ENCODE assay signal across 14 cellular contexts in the genomic region with DNA sequence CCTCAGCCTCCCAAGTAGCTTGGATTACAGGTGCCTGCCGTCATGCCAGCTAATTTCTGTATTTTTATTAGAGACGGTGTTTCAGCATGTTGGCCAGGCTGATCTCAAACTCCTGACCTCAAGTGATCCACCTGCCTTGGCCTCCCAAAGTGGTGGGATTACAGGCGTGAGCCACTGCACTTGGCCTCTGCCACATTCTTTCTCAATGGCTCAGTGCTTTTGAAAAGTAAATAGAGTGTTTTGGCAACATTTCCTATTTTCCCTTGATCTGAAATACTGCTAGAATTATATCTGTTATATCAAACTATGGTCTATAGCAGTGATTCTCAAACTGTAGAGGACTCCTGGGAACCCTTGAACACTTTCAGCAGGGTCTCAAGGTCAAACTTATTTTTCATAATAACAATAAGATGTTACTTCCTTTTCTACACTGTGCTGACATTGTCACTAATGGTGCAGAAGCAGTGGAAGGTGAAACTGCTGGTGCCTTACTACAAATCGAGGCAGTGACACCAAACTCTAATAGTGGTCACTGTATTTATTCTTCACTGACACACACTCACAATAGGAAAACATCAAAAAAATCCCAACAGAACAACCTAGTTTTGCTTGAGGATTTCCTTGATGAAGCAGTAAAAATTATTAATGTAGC. TPM values are rescaled to one million over a fixed set of nuclear protein-coding genes. Genes with fewer than 3 reads are reported as not detected.
DNase-seq lines count a peak whose midpoint lies in the region; ATAC-seq and TF ChIP-seq lines count a peak whose summit lies in the region.
"Had no signal": no experiment of that assay in that cellular context is flagged by ENCODE, and none has a peak within 500 bp of the region (broad histone marks: within the 10 kb centered on the region; RNA-seq: fewer than 3 reads in every experiment).

No MANE protein-coding gene starts in this region.

- POLR2A ChIA-PET in PC-3 (lab: Charles Lee; ENCODE audit: unreplicated experiment): no interaction called here

- TF ChIP-seq CTCF in PC-3 (conservative IDR thresholded peaks at IDR 0.05; ENCODE audit: low read depth, low read length) (no peak), neutrophil (IDR thresholded peaks at IDR 0.05) (no peak), osteocyte (IDR thresholded peaks at IDR 0.05) (no peak), right atrium auricular region (IDR thresholded peaks at IDR 0.05) (no peak)

- H3K36me3 ChIP-seq in PC-3 (ENCODE audit: low read depth, low read length) (peaks cover 4% of the 10 kb centered on the region; the same call in 1 of the 2 replicates), neutrophil (no peaks in the 10 kb centered on the region), right atrium auricular region (no peaks in the 10 kb centered on the region)
- H3K36me3 ChIP-seq: WERI-Rb-1 had no signal

- H3K4me1 ChIP-seq in PC-3 (ENCODE audit: insufficient read depth, low read length) (peaks cover 32% of the 10 kb centered on the region), neutrophil (ENCODE audit: control insufficient read depth in 1 of 2, insufficient read depth in 1 of 2, low read depth in 1 of 2, low read length in 1 of 2) (peaks cover 18 to 20% of the 10 kb centered on the region in 2 experiments), right atrium auricular region (no peaks in the 10 kb centered on the region)

- DNase-seq in PC-3 (peak; percentile 71), pons (ENCODE audit: low spot score) (no peak), osteocyte (ENCODE audit: extremely low spot score, unreplicated experiment) (no peak), right atrium auricular region (ENCODE audit: low spot score) (no peak), GM19238 (ENCODE audit: insufficient read length, low spot score) (no peak)
- DNase-seq: activated effector memory CD4-positive, alpha-beta T cell treated with Interleukin-2 at 50 U/mL for 16 hours; glutamatergic neuron; NCI-H1694 treated with DMSO at 0.1 percent for 48 hours; right cardiac atrium had no signal

- intact Hi-C loops in PC-3 (cut with micrococcal nuclease): loop anchor here (5.0 kb wide), 1 partner anchor 105 kb away; no protein-coding TSS in a partner anchor

- no peaks in the 10 kb centered on the region for H3F3A ChIP-seq in PC-3 (ENCODE audit: low read length, unreplicated experiment)

- CTCF ChIA-PET in PC-3 (lab: Charles Lee): no interaction called here

- H3K9me3 Mint-ChIP-seq in osteocyte (ENCODE audit: unreplicated experiment): no peaks in the 10 kb centered on the region

- H3K36me3 Mint-ChIP-seq in osteocyte (ENCODE audit: unreplicated experiment): no peaks in the 10 kb centered on the region

- no peak overlapping the region for H3K4me2 ChIP-seq in PC-3 (ENCODE audit: low read length)

- no peaks in the 10 kb centered on the region for H3K9me2 ChIP-seq in PC-3 (replicated peaks; ENCODE audit: low read length)

- H3K4me3 Mint-ChIP-seq in osteocyte (ENCODE audit: unreplicated experiment): no peak overlapping the region

- no peaks in the 10 kb centered on the region for H3K27me3 ChIP-seq in PC-3 (ENCODE audit: low read length)
- peaks cover 5% of the 10 kb centered on the region for H3K27me3 ChIP-seq in neutrophil
- H3K27me3 ChIP-seq in right atrium auricular region: no peaks in the 10 kb centered on the region

- no TSS peak for BruUV-seq in PC-3 (replicated peaks; lab: Mats Ljungman, UMichigan)

- H3K27ac Mint-ChIP-seq in osteocyte (ENCODE audit: unreplicated experiment): no peak overlapping the region

- no peak overlapping the region for H3K9ac ChIP-seq in PC-3 (ENCODE audit: low read length)

- peaks cover 14% of the 10 kb centered on the region for H3K4me1 Mint-ChIP-seq in osteocyte (ENCODE audit: unreplicated experiment)

- H3K9me3 ChIP-seq in PC-3 (ENCODE audit: low read length) (no peaks in the 10 kb centered on the region), neutrophil (no peaks in the 10 kb centered on the region), right atrium auricular region (no peaks in the 10 kb centered on the region)

- no peaks in the 10 kb centered on the region for H3K27me3 Mint-ChIP-seq in osteocyte (ENCODE audit: unreplicated experiment)

- H3K27ac ChIP-seq in PC-3 (ENCODE audit: low read length) (no peak overlapping the region), neutrophil (peak overlapping the region; percentile 81), right atrium auricular region (no peak overlapping the region)
- H3K27ac ChIP-seq: WERI-Rb-1 had no signal

- ATAC-seq in GM19035 (IDR thresholded peaks at IDR 0.05; ENCODE audit: unreplicated experiment) (peak; percentile 63), HG02884 (IDR thresholded peaks at IDR 0.05; ENCODE audit: unreplicated experiment) (peak; percentile 62), PC-3 (peak; percentile 38; the same call in 1 of the 2 replicates)
- ATAC-seq: Panc1, right cardiac atrium had no signal

- H3K4me3 ChIP-seq in PC-3 (ENCODE audit: low read length): no peak overlapping the region
- peak overlapping the region; percentile 5 to 28 for H3K4me3 ChIP-seq in neutrophil (ENCODE audit: low read depth in 1 of 2, low read length in 1 of 2)
- H3K4me3 ChIP-seq in right atrium auricular region: no peak overlapping the region

- no peaks in the 10 kb centered on the region for H4K20me1 ChIP-seq in PC-3 (ENCODE audit: low read length)

- no peaks in the 10 kb centered on the region for H3K79me2 ChIP-seq in PC-3 (ENCODE audit: low read length)

- no peak overlapping the region for H2AFZ ChIP-seq in PC-3 (ENCODE audit: low read length)

RNA-seq across cellular contexts. Expression of gene DAW1, which starts 10.6 kb away (rescaled TPM):
- total RNA-seq in PC-3 (2014; rRNA removed) (1.0 and 1.5 TPM in 2 replicates), osteocyte (not detected in 2 replicates), right atrium auricular region (under 1 TPM in 1 of 2 donors, not detected in 1; 0.43 TPM)

Comparison
In these comparisons a context has a peak if more than half of its experiments do, and no peak if none do; other contexts are left out.
1. H3K4me3 ChIP-seq: peak in neutrophil (2 of 2); none in PC-3 (single experiment) and right atrium auricular region (0 of 2).
2. Peak in every context shown above with its lines, with median percentiles within 50 percentile points of each other: ATAC-seq.